In genomic region chr5:178163772-178164735, GRCh38 we compare ENCODE assay signal across 1 cellular context.
TF ChIP-seq lines count a peak whose summit lies in the region.

No MANE protein-coding gene starts in this region.

TF ChIP-seq in HepG2, 621 proteins besides CTCF, POLR2A, EP300 and RAD21 (continues in another document):
- 0 out of 2 replicates have a peak, but pooled peaks have one; percentile 33 for TF ChIP-seq SPEN (CRISPR knock-in tag; IDR thresholded peaks at IDR 0.05; ENCODE audit: low read depth)
- TF ChIP-seq TEAD3 (CRISPR knock-in tag; optimal IDR thresholded peaks at IDR 0.05; ENCODE audit: borderline replicate concordance): peak; percentile 29
- TF ChIP-seq THAP11 (CRISPR knock-in tag; IDR thresholded peaks at IDR 0.05): 0 out of 2 replicates have a peak, but pooled peaks have one; percentile 24
- TF ChIP-seq E2F5 (CRISPR knock-in tag; conservative IDR thresholded peaks at IDR 0.05): 0 out of 2 replicates have a peak, but pooled peaks have one; percentile 50
- no peak for TF ChIP-seq SCMH1 (CRISPR knock-in tag; IDR thresholded peaks at IDR 0.05; ENCODE audit: borderline replicate concordance)
- peak; percentile 85; the same call in 1 of the 2 replicates for TF ChIP-seq ZNF512 (CRISPR knock-in tag; IDR thresholded peaks at IDR 0.05)
- 0 out of 2 replicates have a peak, but pooled peaks have one; percentile 37 for TF ChIP-seq ZNF784 (CRISPR knock-in tag; IDR thresholded peaks at IDR 0.05; ENCODE audit: borderline replicate concordance)
- peak; percentile 34; the same call in 1 of the 2 replicates for TF ChIP-seq ZNF350 (CRISPR knock-in tag; IDR thresholded peaks at IDR 0.05; ENCODE audit: borderline replicate concordance, low read depth)
- TF ChIP-seq TBX2 (CRISPR knock-in tag; IDR thresholded peaks at IDR 0.05; ENCODE audit: borderline replicate concordance): peak; percentile 25; the same call in 1 of the 2 replicates
- TF ChIP-seq CHD4 (IDR thresholded peaks at IDR 0.05; ENCODE audit: borderline replicate concordance, low read length): no peak
- TF ChIP-seq PATZ1 (CRISPR knock-in tag; IDR thresholded peaks at IDR 0.05): peak; percentile 45; the same call in 1 of the 2 replicates
- TF ChIP-seq ZNF501 (CRISPR knock-in tag; IDR thresholded peaks at IDR 0.05): peak; percentile 28; the same call in 1 of the 2 replicates
- 0 out of 2 replicates have a peak, but pooled peaks have one; percentile 24 for TF ChIP-seq MTF2 (CRISPR knock-in tag; IDR thresholded peaks at IDR 0.05; ENCODE audit: borderline replicate concordance)
- TF ChIP-seq ERF (CRISPR knock-in tag; IDR thresholded peaks at IDR 0.05): 0 out of 2 replicates have a peak, but pooled peaks have one; percentile 32
- TF ChIP-seq ARHGAP35 (CRISPR knock-in tag; IDR thresholded peaks at IDR 0.05; ENCODE audit: borderline replicate concordance): peak; percentile 31; the same call in 1 of the 2 replicates
- TF ChIP-seq GATAD1 (CRISPR knock-in tag; IDR thresholded peaks at IDR 0.05): 0 out of 2 replicates have a peak, but pooled peaks have one; percentile 21
- peak; percentile 63 for TF ChIP-seq IKZF4 (CRISPR knock-in tag; IDR thresholded peaks at IDR 0.05; ENCODE audit: borderline replicate concordance, low read depth, not compliant biosample characterization)
- TF ChIP-seq SRF (IDR thresholded peaks at IDR 0.05; ENCODE audit: low read depth, low read length): no peak
- peak; percentile 86; the same call in 1 of the 2 replicates for TF ChIP-seq KDM2A (CRISPR knock-in tag; IDR thresholded peaks at IDR 0.05; ENCODE audit: borderline replicate concordance, low read depth)
- TF ChIP-seq STAG1 (CRISPR knock-in tag; IDR thresholded peaks at IDR 0.05): peak; percentile 94
- TF ChIP-seq ZNF143 (CRISPR knock-in tag; IDR thresholded peaks at IDR 0.05): no peak
- no peak for TF ChIP-seq ZNF816 (CRISPR knock-in tag; IDR thresholded peaks at IDR 0.05; ENCODE audit: borderline replicate concordance)
- no peak for TF ChIP-seq SSRP1 (CRISPR knock-in tag; IDR thresholded peaks at IDR 0.05)
- TF ChIP-seq ZBTB25 (CRISPR knock-in tag; IDR thresholded peaks at IDR 0.05): peak; percentile 74; the same call in 1 of the 2 replicates
- peak; percentile 19 for TF ChIP-seq ZFP36 (IDR thresholded peaks at IDR 0.05; ENCODE audit: borderline replicate concordance, low read depth, low read length, partially characterized antibody)
- 0 out of 2 replicates have a peak, but pooled peaks have one; percentile 63 for TF ChIP-seq ZNF891 (CRISPR knock-in tag; IDR thresholded peaks at IDR 0.05)
- TF ChIP-seq SAP130 (CRISPR knock-in tag; IDR thresholded peaks at IDR 0.05; ENCODE audit: low read depth): peak; percentile 32; the same call in 1 of the 2 replicates
- 0 out of 2 replicates have a peak, but pooled peaks have one; percentile 36 for TF ChIP-seq PHF8 (CRISPR knock-in tag; IDR thresholded peaks at IDR 0.05)
- TF ChIP-seq SMAD9 (CRISPR knock-in tag; IDR thresholded peaks at IDR 0.05): 0 out of 2 replicates have a peak, but pooled peaks have one; percentile 49
- peak; percentile 40; the same call in 1 of the 2 replicates for TF ChIP-seq GABPB1 (CRISPR knock-in tag; IDR thresholded peaks at IDR 0.05)
- peak; percentile 53; the same call in 1 of the 2 replicates for TF ChIP-seq ZNF788 (CRISPR knock-in tag; IDR thresholded peaks at IDR 0.05; ENCODE audit: borderline replicate concordance)
- TF ChIP-seq IRF2 (CRISPR knock-in tag; IDR thresholded peaks at IDR 0.05): peak; percentile 52; the same call in 1 of the 2 replicates
- 0 out of 2 replicates have a peak, but pooled peaks have one; percentile 29 for TF ChIP-seq ZNF598 (CRISPR knock-in tag; IDR thresholded peaks at IDR 0.05; ENCODE audit: borderline replicate concordance)
- no peak for TF ChIP-seq ZNF234 (CRISPR knock-in tag; conservative IDR thresholded peaks at IDR 0.05)
- TF ChIP-seq ZNF205 (CRISPR knock-in tag; IDR thresholded peaks at IDR 0.05): 0 out of 2 replicates have a peak, but pooled peaks have one; percentile 34
- peak in 1 of 2 experiments; percentile 33; a peak in 1 of 4 replicates for TF ChIP-seq HMGXB4 (CRISPR knock-in tag; IDR thresholded peaks at IDR 0.05; ENCODE audit: borderline replicate concordance in 1 of 2, low read depth in 1 of 2)
- TF ChIP-seq FOXA3 (CRISPR knock-in tag; IDR thresholded peaks at IDR 0.05): 0 out of 2 replicates have a peak, but pooled peaks have one; percentile 8
- no peak for TF ChIP-seq NFE2L1 (CRISPR knock-in tag; IDR thresholded peaks at IDR 0.05; ENCODE audit: borderline replicate concordance)
- TF ChIP-seq NR0B2 (CRISPR knock-in tag; IDR thresholded peaks at IDR 0.05): no peak
- TF ChIP-seq ZNF687 (CRISPR knock-in tag; IDR thresholded peaks at IDR 0.05): peak; percentile 52
- TF ChIP-seq ATF7 (IDR thresholded peaks at IDR 0.05): no peak
- TF ChIP-seq ATF7 (CRISPR knock-in tag; IDR thresholded peaks at IDR 0.05): no peak
- TF ChIP-seq IRF9 (CRISPR knock-in tag; IDR thresholded peaks at IDR 0.05; ENCODE audit: borderline replicate concordance): 0 out of 2 replicates have a peak, but pooled peaks have one; percentile 18
- no peak for TF ChIP-seq NONO (IDR thresholded peaks at IDR 0.05)
- TF ChIP-seq NONO (CRISPR knock-in tag; conservative IDR thresholded peaks at IDR 0.05): 0 out of 2 replicates have a peak, but pooled peaks have one; percentile 22
- 0 out of 2 replicates have a peak, but pooled peaks have one; percentile 17 for TF ChIP-seq NCOA2 (CRISPR knock-in tag; IDR thresholded peaks at IDR 0.05)
- TF ChIP-seq SP140L (CRISPR knock-in tag; IDR thresholded peaks at IDR 0.05; ENCODE audit: borderline replicate concordance): no peak
- TF ChIP-seq ETV6 (CRISPR knock-in tag; conservative IDR thresholded peaks at IDR 0.05): no peak
- 0 out of 2 replicates have a peak, but pooled peaks have one; percentile 20 for TF ChIP-seq ZNF451 (CRISPR knock-in tag; IDR thresholded peaks at IDR 0.05)
